ENCODE assay signal across 8 cellular contexts in genomic region chr3:194089357-194090177, GRCh38. TPM values are rescaled to one million over a fixed set of nuclear protein-coding genes. Genes with fewer than 3 reads are reported as not detected.
A peak's percentile ranks its signal among the peaks of the same experiment; 100 is the strongest.
DNase-seq lines count a peak whose midpoint lies in the region; ATAC-seq lines count a peak whose summit lies in the region.

No MANE protein-coding gene starts in this region.

- no peak overlapping the region for H3K27ac ChIP-seq in right cardiac atrium (ENCODE audit: low read length)

- no peaks in the 10 kb centered on the region for H3K9me3 ChIP-seq in MG63
- H3K9me3 ChIP-seq in right cardiac atrium (ENCODE audit: control insufficient read depth, low read length) = no peaks in the 10 kb centered on the region

- H3K4me1 ChIP-seq in right cardiac atrium (ENCODE audit: control insufficient read depth, insufficient read depth, low read length) = no peaks in the 10 kb centered on the region

- H3K36me3 ChIP-seq in MG63 = no peaks in the 10 kb centered on the region

- H3K27me3 Mint-ChIP-seq in activated T-helper 1 cell treated with anti-CD3 and anti-CD28 coated beads, Interleukin-12 subunit alpha, Interleukin-12 subunit beta, Interleukin-2, Interleukin-4 antibody, amounts not matched to agents 30 ng/mL and 10 ng/mL and 1 ng/mL, durations not matched to agents 14 hours and 24 hours and 36 hours (ENCODE audit: insufficient read depth) = peaks cover 4% of the 10 kb centered on the region

- peak overlapping the region; percentile 19 for H3K4me3 Mint-ChIP-seq in activated T-helper 1 cell treated with anti-CD3 and anti-CD28 coated beads, Interleukin-12 subunit alpha, Interleukin-12 subunit beta, Interleukin-2, Interleukin-4 antibody, amounts not matched to agents 30 ng/mL and 10 ng/mL and 1 ng/mL, durations not matched to agents 14 hours and 24 hours and 36 hours

- no peaks in the 10 kb centered on the region for H3K9me3 Mint-ChIP-seq in activated T-helper 1 cell treated with anti-CD3 and anti-CD28 coated beads, Interleukin-12 subunit alpha, Interleukin-12 subunit beta, Interleukin-2, Interleukin-4 antibody, amounts not matched to agents 30 ng/mL and 10 ng/mL and 1 ng/mL, durations not matched to agents 14 hours and 24 hours and 36 hours

- no peak overlapping the region for H3K4me3 ChIP-seq in MG63
- H3K4me3 ChIP-seq in right cardiac atrium (ENCODE audit: low read length) = no peak overlapping the region
- no peak overlapping the region for H3K4me3 ChIP-seq in skeletal muscle cell (ENCODE audit: low read depth, low read length)

- H3K4me1 Mint-ChIP-seq in activated T-helper 1 cell treated with anti-CD3 and anti-CD28 coated beads, Interleukin-12 subunit alpha, Interleukin-12 subunit beta, Interleukin-2, Interleukin-4 antibody, amounts not matched to agents 30 ng/mL and 10 ng/mL and 1 ng/mL, durations not matched to agents 14 hours and 24 hours and 36 hours (ENCODE audit: low read depth) = peaks cover 21% of the 10 kb centered on the region

- intact Hi-C loops in activated T-helper 1 cell treated with anti-CD3 and anti-CD28 coated beads, Interleukin-12 subunit alpha, Interleukin-12 subunit beta, Interleukin-2, Interleukin-4 antibody, amounts not matched to agents 30 ng/mL and 10 ng/mL and 1 ng/mL, durations not matched to agents 14 hours and 24 hours and 36 hours (cut with micrococcal nuclease) = loop anchor here (2.0 kb wide), 1 partner anchor 19 kb away; no protein-coding TSS in a partner anchor
- intact Hi-C loops in right cardiac atrium (cut with DNase I) = no loop called here

- peak overlapping the region; percentile 12 for H3K27ac Mint-ChIP-seq in activated T-helper 1 cell treated with anti-CD3 and anti-CD28 coated beads, Interleukin-12 subunit alpha, Interleukin-12 subunit beta, Interleukin-2, Interleukin-4 antibody, amounts not matched to agents 30 ng/mL and 10 ng/mL and 1 ng/mL, durations not matched to agents 14 hours and 24 hours and 36 hours

- H3K36me3 Mint-ChIP-seq in activated T-helper 1 cell treated with anti-CD3 and anti-CD28 coated beads, Interleukin-12 subunit alpha, Interleukin-12 subunit beta, Interleukin-2, Interleukin-4 antibody, amounts not matched to agents 30 ng/mL and 10 ng/mL and 1 ng/mL, durations not matched to agents 14 hours and 24 hours and 36 hours (ENCODE audit: low read depth) = no peaks in the 10 kb centered on the region

- peak; percentile 100 for DNase-seq in EH (ENCODE audit: low read depth)
- peak; percentile 99 for DNase-seq in MG63
- DNase-seq in activated T-helper 1 cell treated with anti-CD3 and anti-CD28 coated beads, Interleukin-12 subunit alpha, Interleukin-12 subunit beta, Interleukin-2, Interleukin-4 antibody, amounts not matched to agents 30 ng/mL and 10 ng/mL and 1 ng/mL, durations not matched to agents 14 hours and 24 hours and 36 hours (ENCODE audit: low spot score) = peak; percentile 33
- peak; percentile 76 to 80 (median 78) for DNase-seq in right cardiac atrium
- peak; percentile 99 for DNase-seq in skeletal muscle cell (ENCODE audit: low read depth)
- DNase-seq in NCI-H2029 (lab: John Stamatoyannopoulos, UW) = no peak

- H3K27me3 ChIP-seq in MG63 = no peaks in the 10 kb centered on the region
- no peaks in the 10 kb centered on the region for H3K27me3 ChIP-seq in right cardiac atrium (ENCODE audit: control insufficient read depth, insufficient read depth)

- 60% methylated on average over 18 of the region's 18 CpGs for whole genome bisulfite sequencing in right cardiac atrium

- ATAC-seq in GM21717 (IDR thresholded peaks at IDR 0.05; ENCODE audit: unreplicated experiment) (peak; percentile 67), right cardiac atrium (peak; percentile 65 to 82), GM21515 (IDR thresholded peaks at IDR 0.05; ENCODE audit: unreplicated experiment) (no peak)

RNA-seq across cellular contexts. Expression of gene HES1, which starts 46.4 kb away (rescaled TPM):
- total RNA-seq in MG63 (2014; rRNA removed; shearing (Covaris generic); ENCODE audit: low replicate concordance) = 17.7 and 19.3 TPM in 2 replicates
- total RNA-seq in activated T-helper 1 cell treated with anti-CD3 and anti-CD28 coated beads, Interleukin-12 subunit alpha, Interleukin-12 subunit beta, Interleukin-2, Interleukin-4 antibody, amounts not matched to agents 30 ng/mL and 10 ng/mL and 1 ng/mL, durations not matched to agents 14 hours and 24 hours and 36 hours = 2.5 and 2.6 TPM in 2 replicates
- total RNA-seq in right cardiac atrium = 10 to 100 TPM; 22.8 to 59.5 (median 27.8) TPM
- polyA plus RNA-seq in right cardiac atrium = 31.1 TPM
